ENCODE assay signal across 8 cellular contexts in genomic region chr1:149928388-149928724, GRCh38. TPM values are rescaled to one million over a fixed set of nuclear protein-coding genes. Genes with fewer than 3 reads are reported as not detected.
A peak's percentile ranks its signal among the peaks of the same experiment; 100 is the strongest.
DNase-seq lines count a peak whose midpoint lies in the region; ATAC-seq and TF ChIP-seq lines count a peak whose summit lies in the region.

No MANE protein-coding gene starts in this region.

- H3K9me3 ChIP-seq in HCT116 (ENCODE audit: control insufficient read depth in 1 of 2, insufficient read depth in 1 of 2, low read depth in 1 of 2, low read length in 2 of 2) (no peaks in the 10 kb centered on the region), gastroesophageal sphincter (no peaks in the 10 kb centered on the region)

- H3K27me3 ChIP-seq in HCT116 (ENCODE audit: insufficient read depth, low read length) = no peaks in the 10 kb centered on the region
- no peaks in the 10 kb centered on the region for H3K27me3 ChIP-seq in gastroesophageal sphincter

- TF ChIP-seq CTCF in HCT116 (IDR thresholded peaks at IDR 0.05 in 2 of 3, conservative IDR thresholded peaks at IDR 0.05 in 1 of 3; ENCODE audit: borderline replicate concordance in 1 of 3, insufficient read depth in 1 of 3, low read depth in 2 of 3, low read length in 2 of 3) (no peak), WI38 (IDR thresholded peaks at IDR 0.05; ENCODE audit: low read depth, low read length) (no peak), gastroesophageal sphincter (IDR thresholded peaks at IDR 0.05) (no peak)

- TF ChIP-seq POLR2A in HCT116 (IDR thresholded peaks at IDR 0.05; ENCODE audit: borderline replicate concordance, extremely low read depth, insufficient read depth, insufficient read length) (no peak), gastroesophageal sphincter (IDR thresholded peaks at IDR 0.05) (no peak)

- peaks cover 30 to 34% of the 10 kb centered on the region in 2 experiments; a peak in 3 of 4 replicates for H3K36me3 ChIP-seq in HCT116 (ENCODE audit: control insufficient read depth in 1 of 2, insufficient read depth in 2 of 2, low read length in 2 of 2)
- peaks cover 7 to 76% of the 10 kb centered on the region in 2 donors for H3K36me3 ChIP-seq in gastroesophageal sphincter

- WGBS in gastroesophageal sphincter (ENCODE audit: low coverage in 1 of 2), 2 donors = no CpG with 5 or more reads among the region's 1 CpG

- no peak for ATAC-seq in HCT116
- ATAC-seq in gastroesophageal sphincter = no peak

- no peak for DNase-seq in HCT116 (ENCODE audit: low read depth, low spot score)
- no peak for DNase-seq in occipital lobe (lab: John Stamatoyannopoulos, UW)
- no peak for DNase-seq in NCI-H1694 treated with DMSO at 0.1 percent for 48 hours (lab: John Stamatoyannopoulos, UW)
- DNase-seq in pons (ENCODE audit: low spot score) = no peak
- DNase-seq in SKM-1 treated with dmso at 0.1 percent for 144 hours (lab: John Stamatoyannopoulos, UW; ENCODE audit: unreplicated experiment) = no peak

- H3K4me2 ChIP-seq in HCT116 (ENCODE audit: low read length) = peak overlapping the region; percentile 92

- POLR2A ChIA-PET in HCT116 (lab: Charles Lee) = interaction anchor here (0.7 to 2.5 kb wide), 4 partner anchors 10 to 41 kb away, joined by 3 to 29 read pairs (median 13); a partner anchor contains a TSS

- CTCF ChIA-PET in HCT116 (lab: Charles Lee) = no interaction called here

- H3K4me3 ChIP-seq in HCT116 (replicated peaks in 1 of 2; ENCODE audit: low read depth in 1 of 2, low read length in 2 of 2) = peak overlapping the region; percentile 89 to 99
- peak overlapping the region; percentile 82 for H3K4me3 ChIP-seq in WI38 (ENCODE audit: low read depth, low read length)
- H3K4me3 ChIP-seq in gastroesophageal sphincter = peak overlapping the region; percentile 69 to 94
- H3K4me3 ChIP-seq in skin epidermis = peak overlapping the region; percentile 61 to 97 (median 88)

- H3K27ac ChIP-seq in HCT116 (ENCODE audit: low read depth, low read length) = peak overlapping the region; percentile 89
- peak overlapping the region; percentile 92 to 96 (median 94) for H3K27ac ChIP-seq in gastroesophageal sphincter
- peak overlapping the region in 20 of 21 experiments; percentile 66 to 100 (median 93) for H3K27ac ChIP-seq in skin epidermis

- peaks cover 44% of the 10 kb centered on the region for H3K79me2 ChIP-seq in HCT116 (ENCODE audit: insufficient read depth, low read length)

- no peak for TF ChIP-seq RAD21 in HCT116 (IDR thresholded peaks at IDR 0.05; ENCODE audit: low read depth)

- RAD21 ChIA-PET in HCT116 (lab: Charles Lee; ENCODE audit: low non-redundant PET in 1 of 2, low total read pairs in 2 of 2, uncharacterized antibody in 2 of 2, unreplicated experiment in 2 of 2) = no interaction called here

- H4K20me1 ChIP-seq in HCT116 (ENCODE audit: insufficient read depth) = peaks cover 5% of the 10 kb centered on the region; the same call in 1 of the 2 replicates

- TF ChIP-seq EP300 in gastroesophageal sphincter (IDR thresholded peaks at IDR 0.05) = no peak

- H3K4me1 ChIP-seq in HCT116 (ENCODE audit: control insufficient read depth in 1 of 2, insufficient read depth in 2 of 2, low read length in 2 of 2) (peaks cover 9 to 31% of the 10 kb centered on the region in 2 experiments; a peak in 3 of 4 replicates), gastroesophageal sphincter (peaks cover 3 to 42% (median 18%) of the 10 kb centered on the region in 3 donors)

- no peak overlapping the region for H2AFZ ChIP-seq in HCT116 (ENCODE audit: low read depth, low read length, poor library complexity, severe bottlenecking)

- peak overlapping the region; percentile 88 for H3K9ac ChIP-seq in HCT116 (ENCODE audit: low read length)

- H3K9me2 ChIP-seq in HCT116 (ENCODE audit: insufficient read depth) = no peaks in the 10 kb centered on the region

- intact Hi-C loops in HCT116 (cut with micrococcal nuclease) = no loop called here

- BruUV-seq in HCT116 (replicated peaks; lab: Mats Ljungman, UMichigan) = no TSS peak

TF ChIP-seq in HCT116, 20 proteins besides CTCF, POLR2A, EP300 and RAD21:
- TF ChIP-seq EGR1 (IDR thresholded peaks at IDR 0.05; ENCODE audit: low read depth) = no peak
- no peak for TF ChIP-seq YY1 (IDR thresholded peaks at IDR 0.05; ENCODE audit: extremely low read depth, insufficient replicate concordance, low read depth, low read length)
- TF ChIP-seq SP1 (IDR thresholded peaks at IDR 0.05; ENCODE audit: low read depth) = no peak
- no peak for TF ChIP-seq JUND (IDR thresholded peaks at IDR 0.05)
- TF ChIP-seq SRF (IDR thresholded peaks at IDR 0.05; ENCODE audit: low read depth) = no peak
- TF ChIP-seq ATF3 (IDR thresholded peaks at IDR 0.05) = no peak
- TF ChIP-seq ELF1 (IDR thresholded peaks at IDR 0.05; ENCODE audit: borderline replicate concordance, low read depth) = no peak
- no peak for TF ChIP-seq MAX (IDR thresholded peaks at IDR 0.05)
- TF ChIP-seq TCF7L2 (IDR thresholded peaks at IDR 0.05; ENCODE audit: borderline replicate concordance, extremely low read depth, insufficient read depth, insufficient read length) = no peak
- no peak for TF ChIP-seq SIN3A (IDR thresholded peaks at IDR 0.05; ENCODE audit: low read depth)
- no peak for TF ChIP-seq ZBTB33 (IDR thresholded peaks at IDR 0.05; ENCODE audit: extremely low read depth, insufficient replicate concordance, low read length)
- TF ChIP-seq CBX3 (IDR thresholded peaks at IDR 0.05; ENCODE audit: low read depth) = no peak
- no peak for TF ChIP-seq EZH2phosphoT487 (IDR thresholded peaks at IDR 0.05; ENCODE audit: borderline replicate concordance)
- no peak for TF ChIP-seq CEBPB (IDR thresholded peaks at IDR 0.05; ENCODE audit: low read depth)

RNA-seq across cellular contexts. Expression of gene SF3B4, which starts 0.8 kb away (rescaled TPM):
- 88.5 TPM for total RNA-seq in HCT116 (2021; ENCODE audit: unreplicated experiment)
- polyA plus RNA-seq in HCT116 (2012) = 57.4 and 62.4 TPM in 2 replicates
- total RNA-seq in gastroesophageal sphincter = 10 to 100 TPM in 3 of 4 donors, 1 to 10 TPM in 1; 9.7 to 17.9 (median 14.0) TPM
- total RNA-seq in occipital lobe = 8.4 TPM

RNA-seq across cellular contexts. Expression of gene MTMR11, which starts 8.3 kb away (rescaled TPM):
- total RNA-seq in HCT116 (2021; ENCODE audit: unreplicated experiment) (10.5 TPM), gastroesophageal sphincter (10 to 100 TPM; 10.6 to 20.6 (median 14.4) TPM), occipital lobe (1.7 TPM)
- 11.6 and 12.3 TPM in 2 replicates for polyA plus RNA-seq in HCT116 (2012)

RNA-seq across cellular contexts. Expression of gene SV2A, which starts 10.7 kb away (rescaled TPM):
- total RNA-seq in HCT116 (2021; ENCODE audit: unreplicated experiment) (0.15 TPM), gastroesophageal sphincter (1 to 10 TPM; 6.2 to 9.2 (median 7.1) TPM), occipital lobe (71.4 TPM)
- 0.05 TPM in 1 of 2 replicates, not detected in the other for polyA plus RNA-seq in HCT116 (2012)

RNA-seq across cellular contexts. Expression of gene BOLA1, which starts 29.0 kb away (rescaled TPM):
- total RNA-seq in HCT116 (2021; ENCODE audit: unreplicated experiment) = 20.4 TPM
- 21.2 and 22.9 TPM in 2 replicates for polyA plus RNA-seq in HCT116 (2012)
- 10 to 100 TPM; 23.9 to 46.2 (median 30.5) TPM for total RNA-seq in gastroesophageal sphincter
- 12.0 TPM for total RNA-seq in occipital lobe
